20 cellular contexts compared by ENCODE assay signal in the genomic region with DNA sequence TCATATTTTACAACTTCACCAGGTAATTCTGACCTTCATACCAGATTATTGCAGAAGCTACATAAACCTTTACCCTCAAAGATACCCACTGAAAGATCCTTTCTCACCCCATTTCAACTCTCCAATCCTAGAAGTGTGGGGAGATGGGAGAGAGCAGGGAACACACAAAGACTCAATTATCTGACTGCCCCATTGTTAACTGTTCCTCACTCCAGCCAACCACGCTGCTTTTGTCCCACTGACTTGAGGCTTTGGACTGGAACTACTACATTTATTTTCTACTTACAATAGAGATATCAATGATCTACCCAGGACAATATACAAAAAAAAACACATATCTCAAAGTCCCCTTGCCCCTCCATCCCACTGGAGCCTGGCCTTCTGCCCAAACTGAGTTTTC. TPM values are rescaled to one million over a fixed set of nuclear protein-coding genes. Genes with fewer than 3 reads are reported as not detected.
"Had no signal": no experiment of that assay in that cellular context is flagged by ENCODE, and none has a peak within 500 bp of the region (broad histone marks: within the 10 kb centered on the region; RNA-seq: fewer than 3 reads in every experiment).

No MANE protein-coding gene starts in this region.

- H3K4me3 Mint-ChIP-seq: naive thymus-derived CD8-positive, alpha-beta T cell; nephron progenitor cell; stimulated activated memory B cell treated with anti-CD40 and anti-IgM and Interleukin-4, amounts not matched to agents 10 μg/mL and 1 μg/mL and 100 μg/mL, for 72 hours had no signal

- H3K9me3 Mint-ChIP-seq: stimulated activated memory B cell treated with anti-CD40 and anti-IgM and Interleukin-4, amounts not matched to agents 10 μg/mL and 1 μg/mL and 100 μg/mL, for 72 hours had no signal

- DNase-seq: dermis blood vessel endothelial cell; effector memory CD4-positive, alpha-beta T cell; foreskin fibroblast; glutamatergic neuron; heart right ventricle; kidney; left lung; mesendoderm; naive thymus-derived CD8-positive, alpha-beta T cell; nephron progenitor cell; psoas muscle; right cardiac atrium; spleen; stimulated activated CD4-positive, alpha-beta T cell treated with anti-CD3 and anti-CD28 coated beads, Interleukin-4, amount 100 ng/mL, for 4 hours; stimulated activated naive CD8-positive, alpha-beta T cell treated with anti-CD3 and anti-CD28 coated beads, Interleukin-15, Interleukin-2, amounts not matched to agents 100 U/mL and 50 U/mL, for 24 hours; upper lobe of left lung had no signal

- H3K27ac Mint-ChIP-seq: nephron progenitor cell; stimulated activated memory B cell treated with anti-CD40 and anti-IgM and Interleukin-4, amounts not matched to agents 10 μg/mL and 1 μg/mL and 100 μg/mL, for 72 hours had no signal

- H3K36me3 Mint-ChIP-seq: stimulated activated memory B cell treated with anti-CD40 and anti-IgM and Interleukin-4, amounts not matched to agents 10 μg/mL and 1 μg/mL and 100 μg/mL, for 72 hours had no signal

- H3K4me1 Mint-ChIP-seq: naive thymus-derived CD8-positive, alpha-beta T cell; nephron progenitor cell; stimulated activated memory B cell treated with anti-CD40 and anti-IgM and Interleukin-4, amounts not matched to agents 10 μg/mL and 1 μg/mL and 100 μg/mL, for 72 hours had no signal

RNA-seq across cellular contexts. Expression of a gene that starts 44.7 kb away (rescaled TPM):
- total RNA-seq: dermis blood vessel endothelial cell; endothelial cell of umbilical vein; kidney; lung microvascular endothelial cell; naive thymus-derived CD8-positive, alpha-beta T cell; osteocyte had no signal
